2 cellular contexts compared by ENCODE assay signal in genomic region chr17:46978489-46979022, GRCh38.
A peak's percentile ranks its signal among the peaks of the same experiment; 100 is the strongest.
TF ChIP-seq lines count a peak whose summit lies in the region.

No MANE protein-coding gene starts in this region.

TF ChIP-seq in K562, 482 proteins besides CTCF, POLR2A, EP300 and RAD21:
- no peak for TF ChIP-seq XRCC4 (IDR thresholded peaks at IDR 0.05; ENCODE audit: extremely low read depth, insufficient read depth, insufficient read length)
- peak in 1 of 2 experiments; percentile 72 for TF ChIP-seq E2F6 (IDR thresholded peaks at IDR 0.05; ENCODE audit: borderline replicate concordance in 1 of 2, extremely low read depth in 1 of 2, insufficient read depth in 1 of 2, insufficient read length in 1 of 2, low read depth in 1 of 2, low read length in 1 of 2, poor library complexity in 1 of 2, severe bottlenecking in 1 of 2)
- no peak for TF ChIP-seq ZBTB43 (CRISPR knock-in tag; IDR thresholded peaks at IDR 0.05)
- TF ChIP-seq EGR1 (conservative IDR thresholded peaks at IDR 0.05) = peak; percentile 22; the same call in 1 of the 2 replicates
- TF ChIP-seq SRSF3 (IDR thresholded peaks at IDR 0.05; ENCODE audit: insufficient read depth, low read length) = no peak
TF ChIP-seq in K562: peak in this region for 2.

TF ChIP-seq in liver, 16 proteins besides CTCF, POLR2A, EP300 and RAD21:
- peak in 1 of 2 donors; percentile 25 for TF ChIP-seq EGR1 (IDR thresholded peaks at IDR 0.05; ENCODE audit: low read depth in 2 of 2)
- TF ChIP-seq TAF1 (conservative IDR thresholded peaks at IDR 0.05) = no peak
